In genomic region chrX:16610121-16610565, GRCh38 we compare ENCODE assay signal across 22 cellular contexts. TPM values are rescaled to one million over a fixed set of nuclear protein-coding genes. Genes with fewer than 3 reads are reported as not detected.
DNase-seq lines count a peak whose midpoint lies in the region; ATAC-seq and TF ChIP-seq lines count a peak whose summit lies in the region.
"Had no signal": no experiment of that assay in that cellular context is flagged by ENCODE, and none has a peak within 500 bp of the region (broad histone marks: within the 10 kb centered on the region; RNA-seq: fewer than 3 reads in every experiment).

No MANE protein-coding gene starts in this region.

- H3K9ac ChIP-seq in fibroblast of lung (ENCODE audit: insufficient read depth, low read length) = no peak overlapping the region

- H3K79me2 ChIP-seq in fibroblast of lung (ENCODE audit: control insufficient read depth, insufficient read depth, low read length) = no peaks in the 10 kb centered on the region
- H3K79me2 ChIP-seq in hepatocyte = no peaks in the 10 kb centered on the region

- TF ChIP-seq CTCF in fibroblast of lung (conservative IDR thresholded peaks at IDR 0.05 in 1 of 2, IDR thresholded peaks at IDR 0.05 in 1 of 2; ENCODE audit: low read depth in 1 of 2, low read length in 2 of 2) (no peak), hepatocyte (IDR thresholded peaks at IDR 0.05; ENCODE audit: poor library complexity) (no peak)

- H3K9me3 Mint-ChIP-seq in activated CD4-positive, alpha-beta T cell treated with anti-CD3 and anti-CD28 coated beads for 36 hours (ENCODE audit: low read depth) = no peaks in the 10 kb centered on the region

- DNase-seq in activated CD4-positive, alpha-beta T cell treated with anti-CD3 and anti-CD28 coated beads for 36 hours = no peak
- no peak for DNase-seq in activated CD4-positive, alpha-beta T cell treated with anti-CD3 and anti-CD28 coated beads for 1 hour
- peak in 1 of 2 experiments; percentile 27 for DNase-seq in SJSA1 (ENCODE audit: low read depth in 1 of 2, low spot score in 2 of 2)
- DNase-seq in fibroblast of lung (ENCODE audit: low read depth in 2 of 2) = peak; percentile 18 to 72
- DNase-seq in stromal cell of bone marrow (ENCODE audit: low read depth) = peak; percentile 29
- DNase-seq in hepatocyte (ENCODE audit: low spot score) = no peak
- no peak for DNase-seq in NCI-H510A (lab: John Stamatoyannopoulos, UW)
- no peak for DNase-seq in NCI-H1105 (lab: John Stamatoyannopoulos, UW)
- DNase-seq: Caco-2, esophagus squamous epithelium, Kasumi-1, left ventricle myocardium inferior, NCI-H1694, NCI-H524, pancreas, tibial artery, WERI-Rb-1 had no signal

- H3K4me3 ChIP-seq in SJSA1 (no peak overlapping the region), fibroblast of lung (replicated peaks in 1 of 4; ENCODE audit: control extremely low read depth in 1 of 4, insufficient read depth in 1 of 4, low read depth in 3 of 4, low read length in 4 of 4) (no peak overlapping the region), hepatocyte (no peak overlapping the region)
- H3K4me3 ChIP-seq: ascending aorta, esophagus squamous epithelium, left ventricle myocardium inferior, pancreas, skin epidermis, tibial artery had no signal

- ATAC-seq in activated CD4-positive, alpha-beta T cell treated with anti-CD3 and anti-CD28 coated beads for 36 hours = peak; percentile 23
- ATAC-seq: pancreas had no signal

- H3K4me2 ChIP-seq in fibroblast of lung (ENCODE audit: extremely low read depth, insufficient read depth, low read length) (no peak overlapping the region), hepatocyte (no peak overlapping the region)

- no peak overlapping the region for H3K27ac Mint-ChIP-seq in activated CD4-positive, alpha-beta T cell treated with anti-CD3 and anti-CD28 coated beads for 36 hours

- H3K4me3 Mint-ChIP-seq in activated CD4-positive, alpha-beta T cell treated with anti-CD3 and anti-CD28 coated beads for 36 hours = no peak overlapping the region

- peak overlapping the region; percentile 82 for H3K27ac ChIP-seq in SJSA1
- H3K27ac ChIP-seq in fibroblast of lung (ENCODE audit: insufficient read depth, low read length) = no peak overlapping the region
- H3K27ac ChIP-seq in hepatocyte = no peak overlapping the region
- H3K27ac ChIP-seq: 22Rv1, ascending aorta, esophagus squamous epithelium, left ventricle myocardium inferior, pancreas, skin epidermis, tibial artery, WERI-Rb-1 had no signal

- peaks cover 3% of the 10 kb centered on the region for H3K36me3 Mint-ChIP-seq in activated CD4-positive, alpha-beta T cell treated with anti-CD3 and anti-CD28 coated beads for 36 hours (ENCODE audit: low read depth)

- H4K20me1 ChIP-seq in fibroblast of lung (ENCODE audit: control insufficient read depth, extremely low read depth, insufficient read depth, low read length) (no peaks in the 10 kb centered on the region), hepatocyte (ENCODE audit: insufficient read depth, poor library complexity, severe bottlenecking) (no peaks in the 10 kb centered on the region)

- no peaks in the 10 kb centered on the region for H3K27me3 ChIP-seq in SJSA1 (replicated peaks)
- no peaks in the 10 kb centered on the region for H3K27me3 ChIP-seq in fibroblast of lung (ENCODE audit: control insufficient read depth, insufficient read depth, low read length)
- H3K27me3 ChIP-seq in hepatocyte = no peaks in the 10 kb centered on the region
- H3K27me3 ChIP-seq: ascending aorta, esophagus squamous epithelium, tibial artery had no signal

- H3K9me3 ChIP-seq in SJSA1 (replicated peaks) (no peaks in the 10 kb centered on the region), fibroblast of lung (ENCODE audit: control insufficient read depth, insufficient read depth, low read depth, low read length) (no peaks in the 10 kb centered on the region), hepatocyte (ENCODE audit: low read depth) (no peaks in the 10 kb centered on the region)
- H3K9me3 ChIP-seq: ascending aorta, Caco-2, esophagus squamous epithelium, left ventricle myocardium inferior, pancreas, tibial artery had no signal

- CTCF ChIA-PET in activated CD4-positive, alpha-beta T cell treated with anti-CD3 and anti-CD28 coated beads for 36 hours (lab: Charles Lee) = no interaction called here

- H3K36me3 ChIP-seq in SJSA1 (no peaks in the 10 kb centered on the region), fibroblast of lung (ENCODE audit: control insufficient read depth, insufficient read depth, low read length) (peaks cover 1% of the 10 kb centered on the region), hepatocyte (replicated peaks; ENCODE audit: insufficient read depth, low read depth) (no peaks in the 10 kb centered on the region)
- H3K36me3 ChIP-seq: left ventricle myocardium inferior, pancreas had no signal

- H2AFZ ChIP-seq in fibroblast of lung (ENCODE audit: low read length) (no peak overlapping the region), hepatocyte (no peak overlapping the region)

- H3K27me3 Mint-ChIP-seq in activated CD4-positive, alpha-beta T cell treated with anti-CD3 and anti-CD28 coated beads for 36 hours = no peaks in the 10 kb centered on the region

- 95% methylated on average over 1 of the region's 1 CpG for WGBS in hepatocyte (ENCODE audit: low lambda C conversion rate, missing lambda C conversion rate)

- H3K4me1 ChIP-seq in SJSA1 (replicated peaks) = peaks cover 19% of the 10 kb centered on the region
- H3K4me1 ChIP-seq in fibroblast of lung (ENCODE audit: control insufficient read depth, extremely low read depth, insufficient read depth, low read length) = no peaks in the 10 kb centered on the region
- H3K4me1 ChIP-seq in hepatocyte (ENCODE audit: insufficient read depth) = peaks cover 7% of the 10 kb centered on the region
- H3K4me1 ChIP-seq: ascending aorta, esophagus squamous epithelium, pancreas, tibial artery had no signal

- H3K4me1 Mint-ChIP-seq in activated CD4-positive, alpha-beta T cell treated with anti-CD3 and anti-CD28 coated beads for 36 hours = peaks cover 8% of the 10 kb centered on the region

- POLR2A ChIA-PET in activated CD4-positive, alpha-beta T cell treated with anti-CD3 and anti-CD28 coated beads for 36 hours (lab: Charles Lee) = no interaction called here

- intact Hi-C loops in activated CD4-positive, alpha-beta T cell treated with anti-CD3 and anti-CD28 coated beads for 36 hours (cut with DNase I, micrococcal nuclease) = no loop called here

- H3K9me2 ChIP-seq in hepatocyte (replicated peaks; ENCODE audit: insufficient read depth) = no peaks in the 10 kb centered on the region

RNA-seq across cellular contexts. Expression of gene S100G, which starts 39.8 kb away (rescaled TPM):
- not detected for total RNA-seq in activated CD4-positive, alpha-beta T cell treated with anti-CD3 and anti-CD28 coated beads for 36 hours
- not detected in 2 replicates for total RNA-seq in SJSA1 (2014; rRNA removed; shearing (Covaris generic))
- total RNA-seq in fibroblast of lung = not detected in 2 replicates
- polyA plus RNA-seq in fibroblast of lung = not detected in 2 replicates
- polyA plus RNA-seq in fibroblast of lung (2012) = not detected in 2 replicates
- not detected in 2 replicates for polyA minus RNA-seq in fibroblast of lung (ENCODE audit: low replicate concordance)
- total RNA-seq in hepatocyte = 35.3 and 51.1 TPM in 2 replicates
- 4.1 and 8.1 TPM in 2 replicates for polyA plus RNA-seq in hepatocyte
- total RNA-seq: activated CD8-positive, alpha-beta memory T cell treated with anti-CD3 and anti-CD28 coated beads for 36 hours; ascending aorta; Caco-2; dermis microvascular lymphatic vessel endothelial cell; esophagus squamous epithelium; left ventricle myocardium inferior; pancreas had no signal
- polyA plus RNA-seq: pancreas had no signal

Comparison
In these comparisons a context has a peak if more than half of its experiments do, and no peak if none do; other contexts are left out.
1. DNase-seq: peak in fibroblast of lung (2 of 2) and stromal cell of bone marrow (single experiment); none in activated CD4-positive, alpha-beta T cell treated with anti-CD3 and anti-CD28 coated beads for 36 hours (single experiment), activated CD4-positive, alpha-beta T cell treated with anti-CD3 and anti-CD28 coated beads for 1 hour (single experiment), hepatocyte (single experiment), NCI-H510A (single experiment) and NCI-H1105 (single experiment).
2. RNA of gene S100G, which starts 39.8 kb away (total RNA-seq): 35.3 to 51.1 TPM in hepatocyte; not detected in activated CD4-positive, alpha-beta T cell treated with anti-CD3 and anti-CD28 coated beads for 36 hours, not detected in SJSA1 and not detected in fibroblast of lung; every median in the first group is over 10 times any median in the second.